9 cellular contexts compared by ENCODE assay signal in the genomic region with DNA sequence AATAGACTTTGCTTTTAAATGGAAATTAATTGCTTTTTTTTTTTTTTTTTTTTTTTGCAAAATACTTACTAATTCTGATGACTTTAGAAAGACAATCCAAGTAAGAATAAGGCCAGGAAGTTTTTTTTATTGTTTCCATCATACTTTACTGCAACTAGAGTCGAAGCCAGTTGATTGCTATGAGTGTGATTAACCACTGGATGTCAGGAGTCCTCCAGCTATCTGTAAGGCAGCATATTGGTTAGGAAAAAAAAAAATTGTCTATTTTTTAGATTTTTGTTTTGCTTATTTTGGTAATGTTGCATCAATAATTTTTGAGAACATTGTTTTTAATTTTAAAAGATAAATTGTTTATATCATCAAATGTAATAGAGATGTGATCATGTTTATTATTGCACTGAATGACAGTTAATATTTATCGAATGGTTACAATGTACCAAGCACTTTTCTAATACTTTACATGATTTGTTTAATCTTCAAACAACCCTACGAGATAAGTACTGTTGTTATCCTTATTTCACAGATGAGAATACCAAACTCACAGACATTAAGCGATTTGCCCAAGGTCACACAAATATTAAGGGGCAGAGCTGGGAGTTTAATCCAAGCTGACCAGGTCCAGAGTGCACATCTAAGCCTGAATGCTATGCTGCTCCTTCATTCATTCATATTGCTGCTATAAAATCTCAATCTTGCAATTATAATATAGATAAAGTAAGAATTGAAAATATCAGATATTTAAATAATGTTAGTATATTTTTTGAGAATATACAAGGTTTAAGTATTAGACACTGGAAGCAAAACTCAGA. TPM values are rescaled to one million over a fixed set of nuclear protein-coding genes. Genes with fewer than 3 reads are reported as not detected.
DNase-seq lines count a peak whose midpoint lies in the region; ATAC-seq and TF ChIP-seq lines count a peak whose summit lies in the region.
"Had no signal": no experiment of that assay in that cellular context is flagged by ENCODE, and none has a peak within 500 bp of the region (broad histone marks: within the 10 kb centered on the region; RNA-seq: fewer than 3 reads in every experiment).

No MANE protein-coding gene starts in this region.

- DNase-seq in AG09309 (ENCODE audit: low read depth) (no peak), NCI-H226 (peak; percentile 16), epithelial cell of proximal tubule (ENCODE audit: low read depth) (no peak), renal cortical epithelial cell (ENCODE audit: low read depth) (peak; percentile 46), mesenteric fat pad (ENCODE audit: low spot score) (no peak), NCI-H1417 treated with DMSO at 0.1 percent for 48 hours (lab: John Stamatoyannopoulos, UW) (no peak)

- H3K4me3 ChIP-seq in AG09309 (ENCODE audit: control insufficient read depth, low read depth, low read length) = no peak overlapping the region
- H3K4me3 ChIP-seq in epithelial cell of proximal tubule (ENCODE audit: low read depth, low read length) = no peak overlapping the region

- ATAC-seq in GM19395 (IDR thresholded peaks at IDR 0.05; ENCODE audit: unreplicated experiment) (peak; percentile 73), HG03280 (IDR thresholded peaks at IDR 0.05; ENCODE audit: unreplicated experiment) (no peak)

- TF ChIP-seq CTCF in AG09309 (IDR thresholded peaks at IDR 0.05; ENCODE audit: control insufficient read depth, insufficient read depth, low read depth, low read length, missing control alignments) (peak; percentile 65), epithelial cell of proximal tubule (conservative IDR thresholded peaks at IDR 0.05; ENCODE audit: low read depth, low read length) (peak; percentile 79)

RNA-seq across cellular contexts. Expression of gene LMOD2, which starts 19.9 kb away (rescaled TPM):
- total RNA-seq in epithelial cell of proximal tubule (not detected in 2 replicates), renal cortical epithelial cell (not detected in 2 replicates), mesenteric fat pad (not detected)
- total RNA-seq: subcutaneous adipose tissue had no signal

RNA-seq across cellular contexts. Expression of gene ASB15, which starts 34.1 kb away (rescaled TPM):
- total RNA-seq in epithelial cell of proximal tubule (not detected in 2 replicates), renal cortical epithelial cell (not detected in 2 replicates), mesenteric fat pad (not detected)
- total RNA-seq: subcutaneous adipose tissue had no signal

Comparison
In these comparisons a context has a peak if more than half of its experiments do, and no peak if none do; other contexts are left out.
1. DNase-seq: peak in NCI-H226 (single experiment) and renal cortical epithelial cell (single experiment); none in AG09309 (single experiment), epithelial cell of proximal tubule (single experiment), mesenteric fat pad (single experiment) and NCI-H1417 treated with DMSO at 0.1 percent for 48 hours (single experiment).